Comparison of ENCODE assay signal across 8 cellular contexts in genomic region chr1:193058529-193059281, GRCh38. TPM values are rescaled to one million over a fixed set of nuclear protein-coding genes. Genes with fewer than 3 reads are reported as not detected.
DNase-seq lines count a peak whose midpoint lies in the region; ATAC-seq and TF ChIP-seq lines count a peak whose summit lies in the region.

No MANE protein-coding gene starts in this region.

- H3K9me3 Mint-ChIP-seq in Caco-2 (ENCODE audit: unreplicated experiment) = no peaks in the 10 kb centered on the region
- no peaks in the 10 kb centered on the region for H3K9me3 Mint-ChIP-seq in progenitor cell of endocrine pancreas (ENCODE audit: low read depth)

- H3K4me1 ChIP-seq in Caco-2 (peaks cover 5% of the 10 kb centered on the region; the same call in 1 of the 2 replicates), uterus (peaks cover 0 to 4% of the 10 kb centered on the region in 2 donors)

- H3K4me3 Mint-ChIP-seq in Caco-2 (ENCODE audit: unreplicated experiment) = peak overlapping the region; percentile 90
- H3K4me3 Mint-ChIP-seq in progenitor cell of endocrine pancreas (ENCODE audit: low read depth) = peak overlapping the region; percentile 99

- H3K27ac ChIP-seq in RWPE1 = peak overlapping the region; percentile 98
- peak overlapping the region; percentile 93 to 95 for H3K27ac ChIP-seq in uterus

- H3K27me3 Mint-ChIP-seq in Caco-2 (ENCODE audit: insufficient read depth, unreplicated experiment) (no peaks in the 10 kb centered on the region), progenitor cell of endocrine pancreas (no peaks in the 10 kb centered on the region)

- peaks cover 22% of the 10 kb centered on the region for H3K36me3 Mint-ChIP-seq in Caco-2 (ENCODE audit: insufficient read depth, unreplicated experiment)
- peaks cover 5% of the 10 kb centered on the region for H3K36me3 Mint-ChIP-seq in progenitor cell of endocrine pancreas (ENCODE audit: insufficient read depth)

- peak overlapping the region; percentile 91 for H3K27ac Mint-ChIP-seq in Caco-2 (ENCODE audit: unreplicated experiment)
- peak overlapping the region; percentile 98 for H3K27ac Mint-ChIP-seq in progenitor cell of endocrine pancreas

- no peaks in the 10 kb centered on the region for H3K27me3 ChIP-seq in Caco-2 (replicated peaks; ENCODE audit: control insufficient read depth, insufficient read depth, low read length)
- no peaks in the 10 kb centered on the region for H3K27me3 ChIP-seq in uterus

- CTCF ChIA-PET in Caco-2 (lab: Charles Lee) (interaction anchor here (0.6 to 0.7 kb wide), 3 partner anchors 11 to 63 kb away, joined by 3 to 4 read pairs (median 3); no protein-coding TSS in a partner anchor), RWPE1 (lab: Yijun Ruan, JAX) (interaction anchor here (0.6 to 0.8 kb wide), 5 partner anchors 9 to 661 kb away, joined by 3 to 5 read pairs (median 3); no protein-coding TSS in a partner anchor)

- H3K4me3 ChIP-seq in Caco-2 (ENCODE audit: low read depth, low read length) = peak overlapping the region; percentile 70
- peak overlapping the region; percentile 63 to 80 for H3K4me3 ChIP-seq in uterus

- POLR2A ChIA-PET in Caco-2 (lab: Charles Lee) = interaction anchor here (0.5 to 1.2 kb wide), 7 partner anchors 20 to 259 kb away, joined by 3 to 15 read pairs (median 3); partner anchors contain the start of gene GLRX2
- POLR2A ChIA-PET in RWPE1 (lab: Yijun Ruan, JAX; ENCODE audit: low non-redundant PET) = interaction anchor here (0.7 to 1.3 kb wide), 3 partner anchors 17 to 63 kb away, joined by 3 to 5 read pairs (median 3); partner anchors contain the start of genes CDC73 and GLRX2

- no peaks in the 10 kb centered on the region for H3K9me3 ChIP-seq in Caco-2
- no peaks in the 10 kb centered on the region for H3K9me3 ChIP-seq in uterus

- H3K4me1 Mint-ChIP-seq in Caco-2 (ENCODE audit: low read depth, unreplicated experiment) (peaks cover 15% of the 10 kb centered on the region), progenitor cell of endocrine pancreas (ENCODE audit: low read depth) (peaks cover 22% of the 10 kb centered on the region)

- TF ChIP-seq CTCF in Caco-2 (IDR thresholded peaks at IDR 0.05; ENCODE audit: insufficient read depth in 1 of 2, low read depth in 1 of 2, low read length in 1 of 2, severe bottlenecking in 1 of 2, unreplicated experiment in 1 of 2) (no peak), RWPE1 (conservative IDR thresholded peaks at IDR 0.05; ENCODE audit: low read depth) (no peak), progenitor cell of endocrine pancreas (IDR thresholded peaks at IDR 0.05; ENCODE audit: unreplicated experiment) (no peak), uterus (IDR thresholded peaks at IDR 0.05) (no peak)

- TF ChIP-seq POLR2A in uterus (IDR thresholded peaks at IDR 0.05) = no peak

- DNase-seq in Caco-2 (peak; percentile 52 to 54), RWPE1 (ENCODE audit: low spot score) (peak; percentile 32), glomerular visceral epithelial cell (ENCODE audit: extremely low spot score) (peak; percentile 56), progenitor cell of endocrine pancreas (ENCODE audit: low spot score, unreplicated experiment) (peak; percentile 11), uterus (peak; percentile 23 to 25)
- DNase-seq in activated effector memory CD4-positive, alpha-beta T cell treated with Interleukin-2 at 50 U/mL for 16 hours = peak; percentile 25

- H3K36me3 ChIP-seq in Caco-2 (ENCODE audit: control insufficient read depth, insufficient read depth, low read length) (no peaks in the 10 kb centered on the region), uterus (no peaks in the 10 kb centered on the region)

- BruUV-seq in Caco-2 (replicated peaks; lab: Mats Ljungman, UMichigan) = TSS peak; percentile 54

- ATAC-seq in GM19397 (IDR thresholded peaks at IDR 0.05; ENCODE audit: unreplicated experiment) = peak; percentile 40
- ATAC-seq in HG03558 (IDR thresholded peaks at IDR 0.05; ENCODE audit: extremely low read depth, unreplicated experiment) = peak; percentile 30

- intact Hi-C loops in Caco-2 (cut with micrococcal nuclease; ENCODE audit: unreplicated experiment) = loop anchor here (1.0 to 2.0 kb wide), 5 partner anchors 22 to 250 kb away; partner anchors contain the start of genes CDC73 and GLRX2
- intact Hi-C loops in uterus (cut with DNase I; ENCODE audit: low total_unique reads) = loop anchor here (10.0 kb wide), 1 partner anchor 46 kb away; the partner anchor contains the start of gene GLRX2

RNA-seq across cellular contexts. Expression of gene UCHL5, which starts 0.5 kb away (rescaled TPM):
- total RNA-seq in Caco-2 (2022) (49.6 and 49.9 TPM in 2 replicates), progenitor cell of endocrine pancreas (25.3 and 28.5 TPM in 2 replicates), uterus (10 to 100 TPM in 3 of 4 donors, 1 to 10 TPM in 1; 7.4 to 40.9 (median 23.1) TPM)

RNA-seq across cellular contexts. Expression of gene RO60, which starts 0.7 kb away (rescaled TPM):
- total RNA-seq in Caco-2 (2022) (49.2 and 50.0 TPM in 2 replicates), progenitor cell of endocrine pancreas (87.8 and 92.4 TPM in 2 replicates), uterus (100 to 1,000 TPM in 2 of 4 donors, 10 to 100 TPM in 2; 68.9 to 290 (median 98.1) TPM)

RNA-seq across cellular contexts. Expression of gene GLRX2, which starts 46.5 kb away (rescaled TPM):
- total RNA-seq in Caco-2 (2022) = 20.7 and 21.5 TPM in 2 replicates
- total RNA-seq in progenitor cell of endocrine pancreas = 8.5 TPM in 2 replicates
- total RNA-seq in uterus = 10 to 100 TPM in 1 of 4 donors, 1 to 10 TPM in 3; 1.0 to 10.8 (median 6.6) TPM

Comparison
In these comparisons a context has a peak if more than half of its experiments do, and no peak if none do; other contexts are left out.
1. Peak in every context shown above with its lines: DNase-seq, ATAC-seq, H3K4me3 ChIP-seq and H3K27ac ChIP-seq.